8 cellular contexts compared by ENCODE assay signal in the genomic region with DNA sequence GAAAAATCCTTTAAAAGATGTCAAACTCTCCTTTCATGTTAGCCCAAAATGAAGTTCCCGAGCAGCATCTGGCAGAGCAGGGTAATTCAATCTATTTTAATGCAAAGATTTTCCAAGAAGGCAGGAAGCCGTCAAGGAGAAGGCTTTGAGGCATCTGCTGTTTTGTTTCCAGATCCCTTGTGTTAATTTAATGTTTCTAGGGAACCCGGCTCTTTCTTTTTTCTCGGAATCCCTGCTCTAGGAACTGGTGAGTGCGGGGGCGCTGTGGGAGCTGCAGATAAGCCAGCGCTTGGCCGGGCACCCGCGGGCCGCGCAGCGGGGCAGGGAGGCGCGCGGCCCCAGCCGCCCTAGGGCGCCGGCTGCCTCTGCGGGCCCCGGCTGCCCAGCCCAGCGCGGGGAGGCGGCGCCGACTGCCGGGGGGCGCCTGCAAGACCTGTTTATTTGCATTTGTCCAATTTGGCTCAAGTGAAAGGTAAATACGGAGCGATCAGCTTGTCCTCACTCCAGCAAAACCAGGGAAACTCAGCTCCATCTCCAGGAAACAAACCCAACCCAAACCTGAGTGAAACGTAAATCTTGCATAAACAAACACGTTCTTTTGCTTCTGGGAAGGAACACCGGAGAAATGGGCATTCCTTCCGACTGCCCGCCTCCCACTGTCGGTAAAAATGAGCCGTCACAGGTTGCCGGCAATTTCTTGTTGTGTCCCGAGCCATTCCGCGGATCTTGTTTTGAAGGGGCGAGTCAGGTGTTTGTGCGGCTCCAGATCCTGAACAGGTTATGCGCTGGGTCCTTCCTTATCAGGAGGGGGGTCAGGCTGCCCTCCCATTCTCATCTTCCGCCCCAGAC.
DNase-seq lines count a peak whose midpoint lies in the region; ATAC-seq and TF ChIP-seq lines count a peak whose summit lies in the region.

No MANE protein-coding gene starts in this region.

- peak; percentile 97 for ATAC-seq in left cardiac atrium
- peak; percentile 96 for ATAC-seq in upper lobe of right lung

- intact Hi-C loops in left cardiac atrium (cut with DNase I) (loop anchor here (1.0 to 10.0 kb wide), 5 partner anchors 65 to 173 kb away; partner anchors contain the start of genes CRADD (in 2 of the 2) and SOCS2 (in 1 of the 2)), upper lobe of right lung (cut with DNase I) (loop anchor here (5.0 kb wide), 1 partner anchor 170 kb away; the partner anchor contains the start of gene SOCS2)

- H3K9me3 ChIP-seq in DOHH2 (ENCODE audit: control insufficient read depth, insufficient read depth, low read length) (no peaks in the 10 kb centered on the region), GM23248 (ENCODE audit: low read depth) (no peaks in the 10 kb centered on the region), upper lobe of right lung (no peaks in the 10 kb centered on the region)

- H3K9me2 ChIP-seq in DOHH2 (replicated peaks; ENCODE audit: control insufficient read depth, low read length) (no peaks in the 10 kb centered on the region), GM23248 (ENCODE audit: insufficient read depth) (no peaks in the 10 kb centered on the region)

- H3K4me2 ChIP-seq in DOHH2 (ENCODE audit: low read length), result peak overlapping the region; percentile 52
- H3K4me2 ChIP-seq in GM23248 (ENCODE audit: unreplicated experiment), result peak overlapping the region; percentile 96

- H3K36me3 ChIP-seq in DOHH2 (ENCODE audit: control insufficient read depth, low read length) (no peaks in the 10 kb centered on the region), GM23248 (ENCODE audit: low read depth) (no peaks in the 10 kb centered on the region), upper lobe of right lung (no peaks in the 10 kb centered on the region)

- H3K27ac ChIP-seq in DOHH2 (ENCODE audit: low read depth, low read length) (no peak overlapping the region), GM23248 (peak overlapping the region; percentile 87), upper lobe of right lung (peak overlapping the region; percentile 95)

- DNase-seq in GM23248 (peak; percentile 90), Kasumi-1 (lab: John Stamatoyannopoulos, UW) (peak; percentile 20 to 46), SW480 (ENCODE audit: low spot score) (peak; percentile 62), amniotic epithelial cell (ENCODE audit: low read depth) (peak; percentile 72), left cardiac atrium (peak; percentile 81), pons (ENCODE audit: low spot score) (peak; percentile 68), upper lobe of right lung (peak; percentile 91)

- peak overlapping the region; percentile 97 for H2AFZ ChIP-seq in GM23248

- H3K27me3 ChIP-seq in DOHH2 (ENCODE audit: control insufficient read depth, low read length) (peaks cover 32% of the 10 kb centered on the region), GM23248 (replicated peaks; ENCODE audit: insufficient read depth) (no peaks in the 10 kb centered on the region), upper lobe of right lung (no peaks in the 10 kb centered on the region)

- H3F3A ChIP-seq in DOHH2 (ENCODE audit: control insufficient read depth, insufficient read depth) (no peaks in the 10 kb centered on the region), GM23248 (ENCODE audit: insufficient read depth) (no peaks in the 10 kb centered on the region)

- peaks cover 8% of the 10 kb centered on the region; the same call in 1 of the 2 replicates for H3K4me1 ChIP-seq in DOHH2 (ENCODE audit: control insufficient read depth, low read length)
- peaks cover 40% of the 10 kb centered on the region for H3K4me1 ChIP-seq in GM23248 (ENCODE audit: insufficient read depth)
- peaks cover 23% of the 10 kb centered on the region for H3K4me1 ChIP-seq in upper lobe of right lung

- no peaks in the 10 kb centered on the region; the same call in 1 of the 2 replicates for H4K20me1 ChIP-seq in DOHH2 (ENCODE audit: control insufficient read depth, insufficient read depth, low read depth, low read length)
- no peaks in the 10 kb centered on the region for H4K20me1 ChIP-seq in GM23248 (ENCODE audit: insufficient read depth)

- H3K79me2 ChIP-seq in DOHH2 (ENCODE audit: control insufficient read depth, low read length) (no peaks in the 10 kb centered on the region), GM23248 (ENCODE audit: insufficient read depth) (peaks cover 16% of the 10 kb centered on the region; the same call in 1 of the 2 replicates)

- TF ChIP-seq CTCF in DOHH2 (IDR thresholded peaks at IDR 0.05; ENCODE audit: low read depth, low read length, poor library complexity, severe bottlenecking) (peak; percentile 21), upper lobe of right lung (IDR thresholded peaks at IDR 0.05) (peak; percentile 26)

- in situ Hi-C loops in GM23248 (cut with MboI), result loop anchor here (5.0 to 10.0 kb wide), 2 partner anchors 170 to 352 kb away; partner anchors contain the start of gene SOCS2

- WGBS in GM23248 (ENCODE audit: low coverage in 1 of 2, low lambda C conversion rate in 2 of 2, missing lambda C conversion rate in 2 of 2), 2 experiments, result 1 to 2% methylated on average over 40 to 45 of the region's 45 CpGs

- peak overlapping the region; percentile 86 for H3K9ac ChIP-seq in GM23248

- H3K4me3 ChIP-seq in DOHH2 (ENCODE audit: low read length), result peak overlapping the region; percentile 42
- H3K4me3 ChIP-seq in GM23248, result peak overlapping the region; percentile 90
- peak overlapping the region; percentile 62 for H3K4me3 ChIP-seq in upper lobe of right lung

Comparison
In these comparisons a context has a peak if more than half of its experiments do, and no peak if none do; other contexts are left out.
1. DNase-seq: peak in every context shown above with its lines; median percentile 91 in upper lobe of right lung; 90 in GM23248; 81 in left cardiac atrium; 72 in amniotic epithelial cell; 68 in pons; 62 in SW480; 33 in Kasumi-1.